In the genomic region with DNA sequence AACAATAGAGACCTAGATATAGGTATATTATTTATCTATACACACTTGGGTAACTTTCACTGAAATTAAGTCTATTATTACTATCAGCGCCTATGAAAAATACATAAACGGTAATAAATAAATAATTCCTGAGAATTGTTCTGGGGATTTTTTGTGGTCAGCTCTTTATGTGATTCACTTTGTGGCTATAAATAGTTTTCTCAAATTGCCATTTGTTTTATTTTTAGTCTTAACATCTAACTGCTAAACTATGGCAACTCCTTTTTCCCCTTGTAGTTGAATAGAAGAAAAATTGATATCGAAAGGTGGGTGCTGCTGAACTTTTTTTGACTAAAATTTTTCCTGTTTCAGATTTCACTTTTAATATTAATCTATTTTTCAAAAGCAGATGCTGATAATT, we compare ENCODE assay signal across 29 cellular contexts.
A peak's percentile ranks its signal among the peaks of the same experiment; 100 is the strongest.
DNase-seq lines count a peak whose midpoint lies in the region; TF ChIP-seq lines count a peak whose summit lies in the region.
"Had no signal": no experiment of that assay in that cellular context is flagged by ENCODE, and none has a peak within 500 bp of the region (broad histone marks: within the 10 kb centered on the region; RNA-seq: fewer than 3 reads in every experiment).

No MANE protein-coding gene starts in this region.

- TF ChIP-seq POLR2A in stomach (IDR thresholded peaks at IDR 0.05) (no peak), testis (IDR thresholded peaks at IDR 0.05) (no peak)

- no peak overlapping the region for H3K4me3 ChIP-seq in AG10803 (ENCODE audit: low read length)
- H3K4me3 ChIP-seq in stomach: no peak overlapping the region
- H3K4me3 ChIP-seq in testis: no peak overlapping the region
- H3K4me3 ChIP-seq: BLaER1 treated with 17β-estradiol and CSF1 and Interleukin-3, amounts not matched to agents 10 nM and 100 nM; heart right ventricle; lung; sigmoid colon; SJCRH30; thoracic aorta; vagina had no signal

- TF ChIP-seq CTCF in AG10803 (conservative IDR thresholded peaks at IDR 0.05; ENCODE audit: low read length): no peak
- TF ChIP-seq CTCF in stomach (IDR thresholded peaks at IDR 0.05): no peak
- TF ChIP-seq CTCF in testis (IDR thresholded peaks at IDR 0.05): no peak

- no peak overlapping the region for H3K27ac ChIP-seq in stomach
- H3K27ac ChIP-seq in testis: no peak overlapping the region
- H3K27ac ChIP-seq: BLaER1 treated with 17β-estradiol and CSF1 and Interleukin-3, amounts not matched to agents 10 nM and 100 nM; foreskin keratinocyte; heart right ventricle; sigmoid colon; SJCRH30; thoracic aorta; vagina had no signal

- H3K36me3 ChIP-seq in stomach (no peaks in the 10 kb centered on the region), testis (ENCODE audit: low read depth, missing control alignments) (no peaks in the 10 kb centered on the region)
- H3K36me3 ChIP-seq: BLaER1 treated with 17β-estradiol and CSF1 and Interleukin-3, amounts not matched to agents 10 nM and 100 nM; heart right ventricle; sigmoid colon; SJCRH30; thoracic aorta; vagina had no signal

- intact Hi-C loops in stomach (cut with DNase I; ENCODE audit: low total_unique reads): no loop called here
- intact Hi-C loops in testis (cut with DNase I; ENCODE audit: low total_unique reads): no loop called here

- 89 to 93% (median 92%) methylated on average over 3 of the region's 3 CpGs for WGBS in stomach, 5 donors
- WGBS in testis, 2 donors: 90 to 95% methylated on average over 3 of the region's 3 CpGs

- H3K9me3 ChIP-seq in stomach: peaks cover 0 to 5% (median 0%) of the 10 kb centered on the region in 4 donors
- H3K9me3 ChIP-seq in testis: no peaks in the 10 kb centered on the region
- H3K9me3 ChIP-seq: sigmoid colon, SJCRH30, thoracic aorta, vagina had no signal

- no peak for TF ChIP-seq EP300 in stomach (IDR thresholded peaks at IDR 0.05)

- no peaks in the 10 kb centered on the region for H3K4me1 ChIP-seq in stomach
- H3K4me1 ChIP-seq in testis: no peaks in the 10 kb centered on the region
- H3K4me1 ChIP-seq: BLaER1 treated with 17β-estradiol and CSF1 and Interleukin-3, amounts not matched to agents 10 nM and 100 nM; foreskin keratinocyte; sigmoid colon; vagina had no signal

- H3K27me3 ChIP-seq in stomach (no peaks in the 10 kb centered on the region), testis (no peaks in the 10 kb centered on the region)
- H3K27me3 ChIP-seq: BLaER1 treated with 17β-estradiol and CSF1 and Interleukin-3, amounts not matched to agents 10 nM and 100 nM; foreskin keratinocyte; heart right ventricle; sigmoid colon; SJCRH30; vagina had no signal

- peak; percentile 52 for DNase-seq in AG10803 (ENCODE audit: low read depth)
- DNase-seq in M059J (ENCODE audit: low read depth): peak; percentile 41
- peak; percentile 30 for DNase-seq in dedifferentiated amniotic fluid mesenchymal stem cell (ENCODE audit: extremely low spot score)
- peak; percentile 74 for DNase-seq in myocyte (ENCODE audit: low read depth)
- no peak for DNase-seq in GF-D8 (lab: John Stamatoyannopoulos, UW)
- no peak for DNase-seq in SW 1271 (lab: John Stamatoyannopoulos, UW)
- DNase-seq in stomach: no peak
- no peak for DNase-seq in testis
- DNase-seq: activated CD4-positive, alpha-beta T cell treated with anti-CD3 and anti-CD28 coated beads, Interleukin-2, amount 50 U/mL, for 48 hours; activated CD8-positive, alpha-beta memory T cell treated with anti-CD3 and anti-CD28 coated beads, Interleukin-2, amount 50 U/mL, for 4 hours; activated naive CD4-positive, alpha-beta T cell treated with anti-CD3 and anti-CD28 coated beads, Interleukin-2, amount 50 U/mL, for 16 hours; anterior cingulate cortex; COR-L47; DMS79; foreskin keratinocyte; heart right ventricle; KG1; NCI-H1436; NCI-H2081 treated with DMSO at 0.1 percent for 48 hours; NCI-H446; NCI-H82; sigmoid colon; SJCRH30; stimulated activated CD4-positive, alpha-beta T cell treated with anti-CD3 and anti-CD28 coated beads, Interleukin-15, amount 100 ng/mL, for 24 hours; stimulated activated naive CD4-positive, alpha-beta T cell had no signal

Comparison
In these comparisons a context has a peak if more than half of its experiments do, and no peak if none do; other contexts are left out.
1. DNase-seq: peak in AG10803 (single experiment), M059J (single experiment), dedifferentiated amniotic fluid mesenchymal stem cell (single experiment) and myocyte (single experiment); none in GF-D8 (single experiment), SW 1271 (0 of 2), stomach (single experiment) and testis (single experiment).